8 cellular contexts compared by ENCODE assay signal in genomic region chr17:75405365-75406221, GRCh38.
DNase-seq lines count a peak whose midpoint lies in the region; ATAC-seq, FAIRE-seq and TF ChIP-seq lines count a peak whose summit lies in the region.

GRB2 (minus strand) TSS chr17:75405678; CDS start chr17:75393628, 12,050 bp downstream.

- DNase-seq in AG20443 (ENCODE audit: low spot score) (peak; percentile 100), GM19239 (ENCODE audit: insufficient read length, low spot score) (peak; percentile 86), NCI-H524 treated with DMSO at 0.1 percent for 48 hours (lab: John Stamatoyannopoulos, UW) (peak; percentile 93), choroid plexus epithelial cell (ENCODE audit: low read depth) (peak; percentile 96), kidney glomerular epithelial cell (lab: John Stamatoyannopoulos, UW) (peak; percentile 88)
- DNase-seq in activated CD4-positive, alpha-beta T cell treated with anti-CD3 and anti-CD28 coated beads for 4 hours, result peak; percentile 99
- DNase-seq in stimulated activated CD4-positive, alpha-beta T cell treated with anti-CD3 and anti-CD28 coated beads, Interleukin-15, amount 100 ng/mL, for 48 hours (ENCODE audit: low read depth in 2 of 2), result peak; percentile 99 to 100

- H3K4me3 ChIP-seq in choroid plexus epithelial cell (ENCODE audit: low read depth, low read length), result peak within 1 kb of the TSS; percentile 93

- ATAC-seq in HG03442 (IDR thresholded peaks at IDR 0.05; ENCODE audit: unreplicated experiment), result peak; percentile 71

- TF ChIP-seq CTCF in choroid plexus epithelial cell (conservative IDR thresholded peaks at IDR 0.05; ENCODE audit: low read depth, low read length), result no peak

- FAIRE-seq in GM19239 (lab: Jason Lieb, UNC), result peak; percentile 86

Comparison
In these comparisons a context has a peak if more than half of its experiments do, and no peak if none do; other contexts are left out.
1. Peak in every context shown above with its lines: DNase-seq, ATAC-seq and H3K4me3 ChIP-seq.